ENCODE assay signal across 9 cellular contexts in genomic region chr15:33195283-33195682, GRCh38. TPM values are rescaled to one million over a fixed set of nuclear protein-coding genes. Genes with fewer than 3 reads are reported as not detected.
DNase-seq lines count a peak whose midpoint lies in the region; ATAC-seq and TF ChIP-seq lines count a peak whose summit lies in the region.
"Had no signal": no experiment of that assay in that cellular context is flagged by ENCODE, and none has a peak within 500 bp of the region (broad histone marks: within the 10 kb centered on the region; RNA-seq: fewer than 3 reads in every experiment).

No MANE protein-coding gene starts in this region.

- peak overlapping the region in 6 of 7 donors; percentile 27 to 83 (median 70) for H3K4me3 Mint-ChIP-seq in CD8-positive, alpha-beta memory T cell

- peaks cover 13 to 25% of the 10 kb centered on the region in 2 donors for H3K27me3 Mint-ChIP-seq in CD8-positive, alpha-beta memory T cell

- H3K79me2 ChIP-seq in parathyroid adenoma, result no peaks in the 10 kb centered on the region

- H3K36me3 ChIP-seq in CD8-positive, alpha-beta memory T cell (ENCODE audit: insufficient read depth, low read length), result no peaks in the 10 kb centered on the region
- H3K36me3 ChIP-seq in SJSA1 (no peaks in the 10 kb centered on the region), parathyroid adenoma (ENCODE audit: control insufficient read depth, insufficient read depth, low read length) (no peaks in the 10 kb centered on the region), SJCRH30 (no peaks in the 10 kb centered on the region)

- H3K27ac Mint-ChIP-seq in CD8-positive, alpha-beta memory T cell, result peak overlapping the region in 2 of 8 donors; percentile 64 to 70

- H3K4me3 ChIP-seq in CD8-positive, alpha-beta memory T cell (ENCODE audit: low read length), result peak overlapping the region; percentile 82
- H3K4me3 ChIP-seq in SJSA1 (peak overlapping the region; percentile 36), fibroblast of pulmonary artery (replicated peaks; ENCODE audit: low read depth, low read length) (peak overlapping the region; percentile 59), parathyroid adenoma (ENCODE audit: low read depth, low read length) (peak overlapping the region; percentile 61), SJCRH30 (no peak overlapping the region)

- CTCF ChIA-PET in CD8-positive, alpha-beta memory T cell (lab: Charles Lee), result no interaction called here

- H3K27ac ChIP-seq in CD8-positive, alpha-beta memory T cell (ENCODE audit: low read depth, low read length), result no peak overlapping the region
- H3K27ac ChIP-seq in SJSA1 (no peak overlapping the region), parathyroid adenoma (peak overlapping the region; percentile 44), SJCRH30 (no peak overlapping the region)

- H3K9ac ChIP-seq in parathyroid adenoma, result no peak overlapping the region

- no peak for TF ChIP-seq CTCF in fibroblast of pulmonary artery (IDR thresholded peaks at IDR 0.05; ENCODE audit: low read length, missing control alignments)
- TF ChIP-seq CTCF in parathyroid adenoma (IDR thresholded peaks at IDR 0.05), result no peak

- peaks cover 0 to 2% (median 0%) of the 10 kb centered on the region in 5 donors for H3K9me3 Mint-ChIP-seq in CD8-positive, alpha-beta memory T cell

- no peak for DNase-seq in CD8-positive, alpha-beta memory T cell
- no peak for DNase-seq in SJSA1 (ENCODE audit: low read depth in 1 of 2, low spot score in 2 of 2)
- no peak for DNase-seq in fibroblast of pulmonary artery (ENCODE audit: low read depth)
- no peak for DNase-seq in NCI-H2196 treated with DMSO at 0.1 percent for 48 hours (lab: John Stamatoyannopoulos, UW; ENCODE audit: unreplicated experiment)
- no peak for DNase-seq in AG08395 (ENCODE audit: low spot score)
- no peak for DNase-seq in SJCRH30

- H3K36me3 Mint-ChIP-seq in CD8-positive, alpha-beta memory T cell, result no peaks in the 10 kb centered on the region

- H3K4me1 ChIP-seq in CD8-positive, alpha-beta memory T cell (ENCODE audit: insufficient read depth, low read length), result no peaks in the 10 kb centered on the region
- H3K4me1 ChIP-seq in SJSA1 (replicated peaks) (peaks cover 10% of the 10 kb centered on the region), parathyroid adenoma (peaks cover 2% of the 10 kb centered on the region), SJCRH30 (peaks cover 4% of the 10 kb centered on the region)

- no peaks in the 10 kb centered on the region for H3K9me3 ChIP-seq in CD8-positive, alpha-beta memory T cell (ENCODE audit: low read length)
- H3K9me3 ChIP-seq in SJSA1 (replicated peaks) (no peaks in the 10 kb centered on the region), parathyroid adenoma (ENCODE audit: control insufficient read depth, low read length) (no peaks in the 10 kb centered on the region), SJCRH30 (replicated peaks) (no peaks in the 10 kb centered on the region)
- H3K9me3 ChIP-seq: body of pancreas had no signal

- ATAC-seq in GM19395 (IDR thresholded peaks at IDR 0.05; ENCODE audit: unreplicated experiment), result no peak

- peak overlapping the region; percentile 89 for H3K4me2 ChIP-seq in parathyroid adenoma (ENCODE audit: low read length)

- POLR2A ChIA-PET in CD8-positive, alpha-beta memory T cell (lab: Charles Lee), result no interaction called here

- H3K27me3 ChIP-seq in CD8-positive, alpha-beta memory T cell (ENCODE audit: insufficient read depth, low read length, poor library complexity, severe bottlenecking), result no peaks in the 10 kb centered on the region
- H3K27me3 ChIP-seq in SJSA1 (replicated peaks) (peaks cover 7% of the 10 kb centered on the region), parathyroid adenoma (ENCODE audit: control insufficient read depth, insufficient read depth, low read length) (no peaks in the 10 kb centered on the region), SJCRH30 (no peaks in the 10 kb centered on the region)
- H3K27me3 ChIP-seq: body of pancreas had no signal

- peak overlapping the region; percentile 84 for H2AFZ ChIP-seq in parathyroid adenoma

- H3K4me1 Mint-ChIP-seq in CD8-positive, alpha-beta memory T cell, result peaks cover 10 to 19% (median 15%) of the 10 kb centered on the region in 3 donors

RNA-seq across cellular contexts. Expression of gene FMN1, which starts 0.8 kb away (rescaled TPM):
- under 1 TPM; 0.11 to 0.24 TPM for total RNA-seq in CD8-positive, alpha-beta memory T cell
- 0.09 TPM for polyA plus RNA-seq in CD8-positive, alpha-beta memory T cell
- total RNA-seq in SJSA1 (2014; rRNA removed; shearing (Covaris generic)), result 2.3 and 2.4 TPM in 2 replicates
- total RNA-seq in SJCRH30 (2014; rRNA removed; shearing (Covaris generic)), result 15.6 and 21.2 TPM in 2 replicates
